25 cellular contexts compared by ENCODE assay signal in genomic region chr21:34311561-34312330, GRCh38. TPM values are rescaled to one million over a fixed set of nuclear protein-coding genes. Genes with fewer than 3 reads are reported as not detected.
DNase-seq lines count a peak whose midpoint lies in the region; ATAC-seq and TF ChIP-seq lines count a peak whose summit lies in the region.
"Had no signal": no experiment of that assay in that cellular context is flagged by ENCODE, and none has a peak within 500 bp of the region (broad histone marks: within the 10 kb centered on the region; RNA-seq: fewer than 3 reads in every experiment).

No MANE protein-coding gene starts in this region.

- H3K4me1 ChIP-seq in adipocyte (ENCODE audit: control insufficient read depth, insufficient read depth, low read length), result peaks cover 28% of the 10 kb centered on the region
- H3K4me1 ChIP-seq: A549 had no signal

- intact Hi-C loops in sciatic nerve (cut with DNase I), result no loop called here

- H3K9me3 ChIP-seq in adipocyte (ENCODE audit: control insufficient read depth, low read length), result no peaks in the 10 kb centered on the region
- H3K9me3 ChIP-seq: A549, HAP-1, SJSA1 had no signal

- ATAC-seq in sciatic nerve (peak; percentile 67), GM21367 (IDR thresholded peaks at IDR 0.05; ENCODE audit: unreplicated experiment) (no peak)
- ATAC-seq: A549, GM12878, PC-3 had no signal

- DNase-seq in NCI-H69 (lab: John Stamatoyannopoulos, UW), result peak; percentile 80
- DNase-seq in adipocyte (ENCODE audit: low read depth), result no peak
- peak; percentile 2 for DNase-seq in fibroblast of the aortic adventitia (ENCODE audit: low read depth)
- DNase-seq in sciatic nerve (ENCODE audit: low spot score), result no peak
- DNase-seq in cortex of kidney (lab: John Stamatoyannopoulos, UW), result no peak
- DNase-seq in SW480 (ENCODE audit: low spot score), result no peak
- DNase-seq in kidney glomerular epithelial cell (lab: John Stamatoyannopoulos, UW), result no peak
- DNase-seq: C1 segment of cervical spinal cord; CD4-positive, alpha-beta memory T cell; COR-L47; DMS53; GDM1; GOT3; MM.1S; NCI-H2029 treated with DMSO at 0.1 percent for 48 hours; NCI-H2171; NCI-H226; NCI-H510A; PC-3 had no signal

- H3K9ac ChIP-seq in adipocyte (ENCODE audit: low read length), result peak overlapping the region; percentile 65
- H3K9ac ChIP-seq: KMS-11 had no signal

- H3K4me3 ChIP-seq in adipocyte (ENCODE audit: low read length) (peak overlapping the region; percentile 48), fibroblast of the aortic adventitia (ENCODE audit: low read depth, low read length) (no peak overlapping the region)
- H3K4me3 ChIP-seq: A549, GM12878, HAP-1, SJSA1 had no signal

- TF ChIP-seq CTCF in fibroblast of the aortic adventitia (IDR thresholded peaks at IDR 0.05; ENCODE audit: insufficient read depth, low read length), result no peak

- H3K36me3 ChIP-seq in adipocyte (ENCODE audit: control insufficient read depth, insufficient read depth, low read length, severe bottlenecking), result no peaks in the 10 kb centered on the region
- H3K36me3 ChIP-seq: HAP-1, SJSA1 had no signal

- H3K27me3 ChIP-seq in adipocyte (replicated peaks; ENCODE audit: control insufficient read depth, insufficient read depth, low read length), result no peaks in the 10 kb centered on the region
- H3K27me3 ChIP-seq: SJSA1 had no signal

RNA-seq across cellular contexts. Expression of gene KCNE2, which starts 52.1 kb away (rescaled TPM):
- total RNA-seq in fibroblast of the aortic adventitia (ENCODE audit: low replicate concordance) (not detected in 2 replicates), sciatic nerve (2.2 TPM)
- total RNA-seq: CD4-positive, alpha-beta memory T cell; GM12878; PC-3; SJSA1 had no signal

Comparison
In these comparisons a context has a peak if more than half of its experiments do, and no peak if none do; other contexts are left out.
1. DNase-seq: peak in NCI-H69 (single experiment) and fibroblast of the aortic adventitia (single experiment); none in adipocyte (single experiment), sciatic nerve (single experiment), cortex of kidney (single experiment), SW480 (single experiment) and kidney glomerular epithelial cell (single experiment).